In the genomic region with DNA sequence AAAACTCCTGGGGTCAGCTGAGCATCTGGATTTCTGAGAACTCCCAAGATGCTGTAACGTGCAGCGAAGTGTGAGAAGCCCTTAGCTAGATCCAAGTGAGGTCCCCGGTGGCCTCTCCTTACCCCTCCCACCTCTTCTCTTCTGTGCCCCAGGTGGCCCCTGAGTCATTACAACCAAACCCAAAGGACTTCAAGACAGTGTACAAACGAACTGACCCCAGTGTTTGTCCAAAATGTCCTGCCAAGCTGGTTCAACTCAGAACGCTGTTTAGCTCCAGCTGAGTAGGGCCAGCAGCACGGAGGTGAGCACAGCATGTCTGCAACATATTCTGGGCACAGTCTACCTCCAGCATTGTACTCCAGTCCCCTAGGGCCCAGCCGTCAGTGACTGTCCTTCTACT, we compare ENCODE assay signal across 21 cellular contexts.
DNase-seq lines count a peak whose midpoint lies in the region; ATAC-seq and TF ChIP-seq lines count a peak whose summit lies in the region.
"Had no signal": no experiment of that assay in that cellular context is flagged by ENCODE, and none has a peak within 500 bp of the region (broad histone marks: within the 10 kb centered on the region; RNA-seq: fewer than 3 reads in every experiment).

No MANE protein-coding gene starts in this region.

- no peak overlapping the region for H3K18ac ChIP-seq in mesenchymal stem cell (ENCODE audit: low read depth in 1 of 2, low read length in 2 of 2)

- no peak overlapping the region for H3K9ac ChIP-seq in mesenchymal stem cell (ENCODE audit: low read length)

- H2BK5ac ChIP-seq in mesenchymal stem cell (ENCODE audit: low read depth, low read length, poor library complexity, severe bottlenecking): no peak overlapping the region

- no peak overlapping the region for H4K8ac ChIP-seq in mesenchymal stem cell (ENCODE audit: low read length)

- no peak overlapping the region for H2BK120ac ChIP-seq in mesenchymal stem cell (ENCODE audit: low read depth, low read length)

- DNase-seq in astrocyte of the spinal cord (ENCODE audit: low read depth, low spot score) (peak; percentile 50), mesenchymal stem cell (no peak), smooth muscle cell of the brain vasculature (ENCODE audit: low read depth, low spot score) (peak; percentile 51), inferior parietal cortex (ENCODE audit: extremely low spot score) (no peak)
- no peak for DNase-seq in naive thymus-derived CD4-positive, alpha-beta T cell
- DNase-seq: 8988T; ACHN; AML-193; BE2C; C1 segment of cervical spinal cord; Calu3; CD4-positive, alpha-beta memory T cell; COR-L47; DMS53; DMS79 treated with DMSO at 0.1 percent for 48 hours; GF-D8; GOT3 had no signal

- CTCF ChIA-PET in HEK293 (lab: Yijun Ruan, JAX): no interaction called here
- CTCF ChIA-PET in naive thymus-derived CD4-positive, alpha-beta T cell (lab: Charles Lee): no interaction called here

- H3K36me3 ChIP-seq in HEK293 (ENCODE audit: control insufficient read depth in 2 of 2, insufficient read depth in 1 of 2, low read length in 2 of 2): peaks cover 0 to 5% of the 10 kb centered on the region in 2 experiments; a peak in 1 of 3 replicates
- no peaks in the 10 kb centered on the region for H3K36me3 ChIP-seq in mesenchymal stem cell (ENCODE audit: control insufficient read depth in 1 of 2, insufficient read depth in 2 of 2, low read depth in 1 of 2, low read length in 2 of 2)
- no peaks in the 10 kb centered on the region for H3K36me3 ChIP-seq in naive thymus-derived CD4-positive, alpha-beta T cell (ENCODE audit: control insufficient read depth in 2 of 3, insufficient read depth in 3 of 3, low read length in 3 of 3)
- H3K36me3 ChIP-seq: BE2C, HAP-1 had no signal

- no peak overlapping the region for H3K14ac ChIP-seq in mesenchymal stem cell (ENCODE audit: low read length in 2 of 2)

- no peak for TF ChIP-seq CTCF in HEK293 (tag by site-specific recombination; IDR thresholded peaks at IDR 0.05)
- TF ChIP-seq CTCF in astrocyte of the spinal cord (IDR thresholded peaks at IDR 0.05; ENCODE audit: low read depth, low read length): no peak

- 93% methylated on average over 6 of the region's 7 CpGs for WGBS in mesenchymal stem cell

- peaks cover 2% of the 10 kb centered on the region for H3K79me1 ChIP-seq in mesenchymal stem cell (replicated peaks; ENCODE audit: low read length, poor library complexity, severe bottlenecking)

- H3K4me1 Mint-ChIP-seq in naive thymus-derived CD4-positive, alpha-beta T cell: no peaks in the 10 kb centered on the region
- no peaks in the 10 kb centered on the region for H3K4me1 Mint-ChIP-seq in activated T-helper 17 cell treated with anti-CD3 and anti-CD28 coated beads, Interleukin-2, amount 50 U/mL, for 72 hours
- H3K4me1 Mint-ChIP-seq: CD4-positive, alpha-beta memory T cell had no signal

- H3K27me3 ChIP-seq in mesenchymal stem cell (ENCODE audit: control insufficient read depth in 1 of 2, insufficient read depth in 1 of 2, low read length in 2 of 2): peaks cover 0 to 6% of the 10 kb centered on the region in 2 experiments
- H3K27me3 ChIP-seq in naive thymus-derived CD4-positive, alpha-beta T cell (ENCODE audit: control insufficient read depth in 2 of 2, insufficient read depth in 2 of 2, low read length in 2 of 2): no peaks in the 10 kb centered on the region
- H3K27me3 ChIP-seq: BE2C had no signal

- H3K4me1 ChIP-seq in HEK293 (ENCODE audit: control insufficient read depth, insufficient read depth, low read length): no peaks in the 10 kb centered on the region
- H3K4me1 ChIP-seq in mesenchymal stem cell (ENCODE audit: control insufficient read depth, insufficient read depth, low read depth, low read length): peaks cover 13% of the 10 kb centered on the region
- H3K4me1 ChIP-seq in naive thymus-derived CD4-positive, alpha-beta T cell (ENCODE audit: control insufficient read depth in 2 of 2, insufficient read depth in 2 of 2, low read length in 2 of 2): no peaks in the 10 kb centered on the region
- H3K4me1 ChIP-seq: BE2C, HAP-1 had no signal

- no peak overlapping the region for H2BK12ac ChIP-seq in mesenchymal stem cell (ENCODE audit: low read length in 2 of 2)

- no peak overlapping the region for H4K91ac ChIP-seq in mesenchymal stem cell (ENCODE audit: low read length)

- in situ Hi-C loops in astrocyte of the spinal cord (cut with HindIII; ENCODE audit: low sequenced_read_pairs): no loop called here

- H3K4me2 ChIP-seq in mesenchymal stem cell (ENCODE audit: low read length, poor library complexity, severe bottlenecking): no peak overlapping the region
- H3K4me2 ChIP-seq: A549 had no signal

- POLR2A ChIA-PET in HEK293 (lab: Yijun Ruan, JAX): no interaction called here
- POLR2A ChIA-PET in naive thymus-derived CD4-positive, alpha-beta T cell (lab: Charles Lee): no interaction called here

- no peak overlapping the region for H2AFZ ChIP-seq in mesenchymal stem cell (ENCODE audit: low read depth, low read length)

- H3K23ac ChIP-seq in mesenchymal stem cell (ENCODE audit: low read length in 2 of 2): no peak overlapping the region

- H3K27ac ChIP-seq in HEK293 (ENCODE audit: extremely low read depth, low read depth, low read length): no peak overlapping the region
- H3K27ac ChIP-seq in mesenchymal stem cell (ENCODE audit: low read length, poor library complexity, severe bottlenecking): no peak overlapping the region
- no peak overlapping the region for H3K27ac ChIP-seq in naive thymus-derived CD4-positive, alpha-beta T cell (ENCODE audit: low read depth, low read length)
- H3K27ac ChIP-seq: A549 had no signal

- H3K9me3 ChIP-seq in HEK293 (ENCODE audit: control insufficient read depth, insufficient read depth, low read depth, low read length) (no peaks in the 10 kb centered on the region), mesenchymal stem cell (ENCODE audit: control insufficient read depth, low read length) (no peaks in the 10 kb centered on the region)
- no peaks in the 10 kb centered on the region for H3K9me3 ChIP-seq in naive thymus-derived CD4-positive, alpha-beta T cell (ENCODE audit: control insufficient read depth in 2 of 3, low read length in 3 of 3)
- H3K9me3 ChIP-seq: A549, BE2C, HAP-1 had no signal

- no peaks in the 10 kb centered on the region for H3K36me3 Mint-ChIP-seq in naive thymus-derived CD4-positive, alpha-beta T cell
- H3K36me3 Mint-ChIP-seq in activated T-helper 17 cell treated with anti-CD3 and anti-CD28 coated beads, Interleukin-2, amount 50 U/mL, for 72 hours (ENCODE audit: low read depth): no peaks in the 10 kb centered on the region
- H3K36me3 Mint-ChIP-seq: CD4-positive, alpha-beta memory T cell had no signal

- peak overlapping the region; percentile 44 for H2BK15ac ChIP-seq in mesenchymal stem cell (ENCODE audit: low read depth, poor library complexity, severe bottlenecking)

- H3K27ac Mint-ChIP-seq in naive thymus-derived CD4-positive, alpha-beta T cell: no peak overlapping the region
- H3K27ac Mint-ChIP-seq in activated T-helper 17 cell treated with anti-CD3 and anti-CD28 coated beads, Interleukin-2, amount 50 U/mL, for 72 hours: no peak overlapping the region
- H3K27ac Mint-ChIP-seq: CD4-positive, alpha-beta memory T cell had no signal

- H3K4me3 ChIP-seq in HEK293 (ENCODE audit: low read depth, low read length) (no peak overlapping the region), astrocyte of the spinal cord (ENCODE audit: low read depth, low read length) (no peak overlapping the region), mesenchymal stem cell (ENCODE audit: insufficient read depth in 1 of 2, low read depth in 1 of 2, low read length in 2 of 2) (no peak overlapping the region)
- no peak overlapping the region for H3K4me3 ChIP-seq in naive thymus-derived CD4-positive, alpha-beta T cell (ENCODE audit: low read length)
- H3K4me3 ChIP-seq: A549, HAP-1 had no signal

- no peak overlapping the region for H3K4me3 Mint-ChIP-seq in naive thymus-derived CD4-positive, alpha-beta T cell
- no peak overlapping the region for H3K4me3 Mint-ChIP-seq in activated T-helper 17 cell treated with anti-CD3 and anti-CD28 coated beads, Interleukin-2, amount 50 U/mL, for 72 hours
- H3K4me3 Mint-ChIP-seq: CD4-positive, alpha-beta memory T cell had no signal

- no peak overlapping the region for H3K4ac ChIP-seq in mesenchymal stem cell (ENCODE audit: low read depth in 1 of 2, low read length in 2 of 2)

- intact Hi-C loops in naive thymus-derived CD4-positive, alpha-beta T cell (cut with micrococcal nuclease): no loop called here

- ATAC-seq in naive thymus-derived CD4-positive, alpha-beta T cell: no peak
- ATAC-seq in activated T-helper 17 cell treated with anti-CD3 and anti-CD28 coated beads, Interleukin-2, amount 50 U/mL, for 72 hours (replicated peaks): no peak
- ATAC-seq: A549 had no signal

- H3K27me3 Mint-ChIP-seq in naive thymus-derived CD4-positive, alpha-beta T cell: no peaks in the 10 kb centered on the region
- no peaks in the 10 kb centered on the region for H3K27me3 Mint-ChIP-seq in activated T-helper 17 cell treated with anti-CD3 and anti-CD28 coated beads, Interleukin-2, amount 50 U/mL, for 72 hours
- H3K27me3 Mint-ChIP-seq: CD4-positive, alpha-beta memory T cell had no signal

- no peaks in the 10 kb centered on the region for H3K9me3 Mint-ChIP-seq in naive thymus-derived CD4-positive, alpha-beta T cell
- H3K9me3 Mint-ChIP-seq in activated T-helper 17 cell treated with anti-CD3 and anti-CD28 coated beads, Interleukin-2, amount 50 U/mL, for 72 hours: no peaks in the 10 kb centered on the region
- H3K9me3 Mint-ChIP-seq: CD4-positive, alpha-beta memory T cell had no signal

- peak overlapping the region; percentile 36 for H2AK5ac ChIP-seq in mesenchymal stem cell (ENCODE audit: low read length, severe bottlenecking)

TF ChIP-seq in HEK293, 187 proteins besides CTCF, POLR2A, EP300 and RAD21 (continues in another document):
- TF ChIP-seq ZIC2 (tag by site-specific recombination; IDR thresholded peaks at IDR 0.05): peak; percentile 41

Comparison
In these comparisons a context has a peak if more than half of its experiments do, and no peak if none do; other contexts are left out.
1. DNase-seq: peak in astrocyte of the spinal cord (single experiment) and smooth muscle cell of the brain vasculature (single experiment); none in mesenchymal stem cell (single experiment), naive thymus-derived CD4-positive, alpha-beta T cell (0 of 9) and inferior parietal cortex (single experiment).